20 cellular contexts compared by ENCODE assay signal in the genomic region with DNA sequence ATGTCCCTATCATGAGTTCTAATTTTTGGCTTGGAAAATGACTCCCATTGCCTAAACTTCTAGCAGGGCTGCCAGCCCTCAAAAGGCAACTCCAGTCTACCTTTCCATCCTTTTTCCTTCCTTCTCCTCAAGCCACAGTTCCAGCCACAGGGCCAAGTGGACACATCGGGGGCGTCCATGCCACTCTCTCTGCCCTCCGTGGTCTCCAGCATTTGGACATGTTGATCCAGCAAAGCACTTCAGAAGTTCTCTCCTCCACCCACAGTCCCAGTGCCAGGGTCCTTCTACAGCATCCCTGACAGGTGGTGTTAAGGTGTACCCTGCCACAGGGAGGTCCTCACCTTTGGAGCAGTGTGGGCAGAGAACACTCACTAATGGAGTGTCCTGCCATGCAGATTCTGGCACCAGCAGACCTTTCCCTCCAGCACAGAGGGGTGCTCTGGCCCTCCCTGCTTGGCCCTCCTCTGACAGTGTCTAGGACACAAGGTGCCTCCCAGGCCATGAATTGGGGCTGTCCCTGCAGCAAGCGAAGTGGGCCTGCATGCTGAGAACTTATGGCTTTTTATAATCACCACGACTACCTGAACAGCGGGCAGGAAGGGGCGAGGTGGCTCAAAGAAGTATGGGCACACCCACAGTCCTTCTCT. TPM values are rescaled to one million over a fixed set of nuclear protein-coding genes. Genes with fewer than 3 reads are reported as not detected.
DNase-seq lines count a peak whose midpoint lies in the region; ATAC-seq, FAIRE-seq and TF ChIP-seq lines count a peak whose summit lies in the region.
"Had no signal": no experiment of that assay in that cellular context is flagged by ENCODE, and none has a peak within 500 bp of the region (broad histone marks: within the 10 kb centered on the region; RNA-seq: fewer than 3 reads in every experiment).

No MANE protein-coding gene starts in this region.

- peak overlapping the region; percentile 10 to 19 for H3K9ac ChIP-seq in duodenal mucosa (ENCODE audit: low read depth in 1 of 2, low read length in 2 of 2)
- H3K9ac ChIP-seq: BLaER1 treated with 17β-estradiol and CSF1 and Interleukin-3, amounts not matched to agents 10 nM and 100 nM; GM23248 had no signal

- H3K27me3 Mint-ChIP-seq in Caco-2 (ENCODE audit: insufficient read depth, unreplicated experiment) = no peaks in the 10 kb centered on the region

- H3K9me3 Mint-ChIP-seq in Caco-2 (ENCODE audit: unreplicated experiment) = no peaks in the 10 kb centered on the region

- no peaks in the 10 kb centered on the region for H3K9me3 ChIP-seq in Caco-2
- no peaks in the 10 kb centered on the region for H3K9me3 ChIP-seq in duodenal mucosa (ENCODE audit: control insufficient read depth in 1 of 2, low read length in 2 of 2)
- no peaks in the 10 kb centered on the region for H3K9me3 ChIP-seq in mucosa of descending colon
- H3K9me3 ChIP-seq in small intestine (ENCODE audit: control insufficient read depth, low read depth) = no peaks in the 10 kb centered on the region
- H3K9me3 ChIP-seq: BLaER1 treated with 17β-estradiol and CSF1 and Interleukin-3, amounts not matched to agents 10 nM and 100 nM had no signal

- intact Hi-C loops in Caco-2 (cut with micrococcal nuclease; ENCODE audit: unreplicated experiment) = no loop called here
- intact Hi-C loops in mucosa of descending colon (cut with DNase I, micrococcal nuclease) = no loop called here

- H3K4me1 ChIP-seq in Caco-2 (peaks cover 63% of the 10 kb centered on the region), duodenal mucosa (ENCODE audit: control insufficient read depth in 1 of 2, insufficient read depth in 2 of 2, low read length in 2 of 2) (peaks cover 36 to 49% of the 10 kb centered on the region in 2 donors), mucosa of descending colon (ENCODE audit: low read depth) (peaks cover 35% of the 10 kb centered on the region), small intestine (ENCODE audit: control insufficient read depth in 2 of 2, insufficient read depth in 1 of 2, low read depth in 1 of 2, low read length in 1 of 2) (peaks cover 0 to 14% of the 10 kb centered on the region in 2 donors)
- H3K4me1 ChIP-seq: BLaER1 treated with 17β-estradiol and CSF1 and Interleukin-3, amounts not matched to agents 10 nM and 100 nM had no signal

- FAIRE-seq in small intestine (lab: Jason Lieb, UNC) = no peak
- FAIRE-seq: GM12878, GM18507, H54 had no signal

- H3K27ac Mint-ChIP-seq in Caco-2 (ENCODE audit: unreplicated experiment) = peak overlapping the region; percentile 34

- POLR2A ChIA-PET in Caco-2 (lab: Charles Lee) = interaction anchor here (0.5 to 2.1 kb wide), 2 partner anchors 10 to 98 kb away, joined by 3 to 7 read pairs; no protein-coding TSS in a partner anchor

- H3K27me3 ChIP-seq in Caco-2 (replicated peaks; ENCODE audit: control insufficient read depth, insufficient read depth, low read length) (no peaks in the 10 kb centered on the region), duodenal mucosa (ENCODE audit: control insufficient read depth in 1 of 2, insufficient read depth in 2 of 2, low read length in 2 of 2) (no peaks in the 10 kb centered on the region), small intestine (ENCODE audit: control insufficient read depth in 2 of 2, insufficient read depth in 2 of 2, low read length in 2 of 2) (no peaks in the 10 kb centered on the region)
- H3K27me3 ChIP-seq: BLaER1 treated with 17β-estradiol and CSF1 and Interleukin-3, amounts not matched to agents 10 nM and 100 nM had no signal

- H3K36me3 Mint-ChIP-seq in Caco-2 (ENCODE audit: insufficient read depth, unreplicated experiment) = peaks cover 12% of the 10 kb centered on the region
- H3K36me3 Mint-ChIP-seq: CD4-positive, CD25-positive, alpha-beta regulatory T cell had no signal

- no peak overlapping the region for H3K4me3 ChIP-seq in Caco-2 (ENCODE audit: low read depth, low read length)
- H3K4me3 ChIP-seq in duodenal mucosa (ENCODE audit: low read depth in 1 of 2, low read length in 2 of 2) = peak overlapping the region in 1 of 2 donors; percentile 17
- no peak overlapping the region for H3K4me3 ChIP-seq in mucosa of descending colon
- no peak overlapping the region for H3K4me3 ChIP-seq in small intestine (ENCODE audit: low read depth in 1 of 2, low read length in 2 of 2)
- H3K4me3 ChIP-seq: BLaER1 treated with 17β-estradiol and CSF1 and Interleukin-3, amounts not matched to agents 10 nM and 100 nM; GM12878; GM23248 had no signal

- H3K27ac ChIP-seq in duodenal mucosa (ENCODE audit: low read depth, low read length) (no peak overlapping the region), small intestine (ENCODE audit: low read depth in 1 of 2, low read length in 1 of 2) (peak overlapping the region; percentile 52 to 57)
- H3K27ac ChIP-seq: BLaER1 treated with 17β-estradiol and CSF1 and Interleukin-3, amounts not matched to agents 10 nM and 100 nM; GM23248; HL-60 had no signal

- CTCF ChIA-PET in Caco-2 (lab: Charles Lee) = interaction anchor here (5.1 kb wide), 1 partner anchor 69 kb away, joined by 28 read pairs; no protein-coding TSS in a partner anchor

- peaks cover 6% of the 10 kb centered on the region for H3K36me3 ChIP-seq in Caco-2 (ENCODE audit: control insufficient read depth, insufficient read depth, low read length)
- H3K36me3 ChIP-seq in duodenal mucosa (ENCODE audit: control insufficient read depth in 1 of 2, insufficient read depth in 2 of 2, low read length in 2 of 2) = peaks cover 10 to 11% of the 10 kb centered on the region in 2 donors
- H3K36me3 ChIP-seq in mucosa of descending colon (ENCODE audit: low read depth) = no peaks in the 10 kb centered on the region
- H3K36me3 ChIP-seq in small intestine (ENCODE audit: control insufficient read depth in 2 of 2, insufficient read depth in 2 of 2, low read length in 2 of 2) = peaks cover 0 to 10% of the 10 kb centered on the region in 2 donors
- H3K36me3 ChIP-seq: BLaER1 treated with 17β-estradiol and CSF1 and Interleukin-3, amounts not matched to agents 10 nM and 100 nM had no signal

- BruUV-seq in Caco-2 (replicated peaks; lab: Mats Ljungman, UMichigan) = no TSS peak

- DNase-seq in Caco-2 = no peak
- DNase-seq in mucosa of descending colon = peak in 2 of 3 donors; percentile 52 to 56
- DNase-seq in small intestine = peak; percentile 31
- DNase-seq in SW480 (ENCODE audit: low spot score) = no peak
- no peak for DNase-seq in HK-2 (ENCODE audit: unreplicated experiment)
- DNase-seq in SK-N-DZ (ENCODE audit: low spot score) = no peak
- DNase-seq: 8988T; Calu3; CD4-positive, CD25-positive, alpha-beta regulatory T cell; DMS 273 treated with DMSO at 0.1 percent for 48 hours; DMS79; GM23248 had no signal

- peaks cover 58% of the 10 kb centered on the region for H3K4me1 Mint-ChIP-seq in Caco-2 (ENCODE audit: low read depth, unreplicated experiment)

- WGBS in small intestine, 3 donors = 55 to 76% (median 58%) methylated on average over 7 of the region's 7 CpGs

- TF ChIP-seq CTCF in Caco-2 (IDR thresholded peaks at IDR 0.05; ENCODE audit: insufficient read depth in 1 of 2, low read depth in 1 of 2, low read length in 1 of 2, severe bottlenecking in 1 of 2, unreplicated experiment in 1 of 2) (no peak), mucosa of descending colon (IDR thresholded peaks at IDR 0.05) (no peak)

- H3K4me3 Mint-ChIP-seq in Caco-2 (ENCODE audit: unreplicated experiment) = no peak overlapping the region
- H3K4me3 Mint-ChIP-seq: CD4-positive, CD25-positive, alpha-beta regulatory T cell had no signal

- ATAC-seq in mucosa of descending colon = peak; percentile 27
- ATAC-seq: GM12878, HCT116 had no signal

RNA-seq across cellular contexts. Expression of a gene that starts 1.6 kb away (rescaled TPM):
- 41.0 and 44.5 TPM in 2 replicates for total RNA-seq in Caco-2 (2022)
- 1,000 to 10,000 TPM in 2 of 3 donors, 100 to 1,000 TPM in 1; 768 to 5,199 (median 1,319) TPM for total RNA-seq in mucosa of descending colon
- over 10,000 TPM in 2 of 3 donors, 1,000 to 10,000 TPM in 1; 3,082 to 23,034 (median 10,168) TPM for polyA plus RNA-seq in small intestine
- polyA plus RNA-seq in SK-N-DZ (2014; cell fraction: cytosol; rRNA removed) = not detected in 2 replicates
- not detected in 2 replicates for polyA plus RNA-seq in SK-N-DZ (2014; cell fraction: nucleus; rRNA removed)
- total RNA-seq: Calu3; CD4-positive, CD25-positive, alpha-beta regulatory T cell; G401; GM12878; GM23248 had no signal
- polyA plus RNA-seq: CD4-positive, CD25-positive, alpha-beta regulatory T cell; GM12878; GM23248 had no signal

RNA-seq across cellular contexts. Expression of a gene that starts 40.7 kb away (rescaled TPM):
- total RNA-seq in Caco-2 (2022) (20.0 and 23.0 TPM in 2 replicates), mucosa of descending colon (10 to 100 TPM; 16.8 to 33.3 (median 16.8) TPM)
- polyA plus RNA-seq in small intestine = 10 to 100 TPM; 17.2 to 40.5 (median 25.7) TPM
- 0.27 and 0.62 TPM in 2 replicates for polyA plus RNA-seq in SK-N-DZ (2014; cell fraction: cytosol; rRNA removed)
- polyA plus RNA-seq in SK-N-DZ (2014; cell fraction: nucleus; rRNA removed) = 0.06 and 0.58 TPM in 2 replicates
- total RNA-seq: G401 had no signal
- polyA plus RNA-seq: GM12878 had no signal

Comparison
In these comparisons a context has a peak if more than half of its experiments do, and no peak if none do; other contexts are left out.
1. DNase-seq: peak in mucosa of descending colon (2 of 3) and small intestine (single experiment); none in Caco-2 (0 of 2), SW480 (single experiment), HK-2 (single experiment) and SK-N-DZ (single experiment).
2. RNA of a gene that starts 1.6 kb away (total RNA-seq): 768 to 5,199 TPM in mucosa of descending colon; 41.0 to 44.5 TPM in Caco-2; every median in the first group is over 10 times any median in the second.